Comparison of ENCODE assay signal across 9 cellular contexts in genomic region chr21:14862794-14863720, GRCh38.
DNase-seq lines count a peak whose midpoint lies in the region; ATAC-seq and TF ChIP-seq lines count a peak whose summit lies in the region.
"Had no signal": no experiment of that assay in that cellular context is flagged by ENCODE, and none has a peak within 500 bp of the region (broad histone marks: within the 10 kb centered on the region; RNA-seq: fewer than 3 reads in every experiment).

No MANE protein-coding gene starts in this region.

- TF ChIP-seq EP300 in transverse colon (IDR thresholded peaks at IDR 0.05; ENCODE audit: low read depth): no peak

- DNase-seq in heart right ventricle (no peak), Right ventricle myocardium inferior (ENCODE audit: missing footprints) (no peak), foreskin fibroblast (peak in 1 of 2 donors; percentile 44), transverse colon (no peak), COLO829 (ENCODE audit: low spot score) (no peak)
- DNase-seq: NCI-H1048 had no signal

- intact Hi-C loops in heart right ventricle (cut with DNase I) (loop anchor here in 6 of 10 donors (5.0 to 10.0 kb wide), 8 partner anchors 112 to 732 kb away; partner anchors contain the start of gene NRIP1 (in 2 of the 6)), Right ventricle myocardium inferior (cut with DNase I) (loop anchor here (5.0 to 10.0 kb wide), 2 partner anchors 608 to 729 kb away; no protein-coding TSS in a partner anchor), transverse colon (cut with DNase I; ENCODE audit: low total_unique reads) (loop anchor here (5.0 kb wide), 1 partner anchor 619 kb away; no protein-coding TSS in a partner anchor)

- in situ Hi-C loops in transverse colon (cut with MboI; ENCODE audit: low pct_ligation_motif_present in 1 of 4, low pct_unique_long_range_greater_than_20kb in 1 of 4, low sequenced_read_pairs in 3 of 4): loop anchor here (25.0 kb wide), 2 partner anchors 199 to 624 kb away; partner anchors contain the start of gene NRIP1 (in 1 of the 4)

- H3K9me3 ChIP-seq in heart right ventricle: peaks cover 0 to 6% (median 0%) of the 10 kb centered on the region in 11 donors
- H3K9me3 ChIP-seq in SU-DHL-6 (ENCODE audit: insufficient read depth, low read length): no peaks in the 10 kb centered on the region
- H3K9me3 ChIP-seq in transverse colon: no peaks in the 10 kb centered on the region

- H3K9ac ChIP-seq in SU-DHL-6 (ENCODE audit: low read length): no peak overlapping the region

- TF ChIP-seq POLR2A in transverse colon (IDR thresholded peaks at IDR 0.05): no peak

- ATAC-seq in heart right ventricle (no peak), Right ventricle myocardium inferior (no peak), HG02763 (IDR thresholded peaks at IDR 0.05; ENCODE audit: unreplicated experiment) (no peak), HG02870 (IDR thresholded peaks at IDR 0.05; ENCODE audit: unreplicated experiment) (no peak)

- H3K4me3 ChIP-seq in heart right ventricle (no peak overlapping the region), SU-DHL-6 (ENCODE audit: insufficient read depth, low read length, poor library complexity, severe bottlenecking) (no peak overlapping the region), foreskin fibroblast (ENCODE audit: low read depth in 1 of 2, low read length in 2 of 2) (no peak overlapping the region), transverse colon (no peak overlapping the region)

- no peak overlapping the region for H2AFZ ChIP-seq in SU-DHL-6 (ENCODE audit: low read depth, low read length, severe bottlenecking)

- H3K27me3 ChIP-seq in heart right ventricle (no peaks in the 10 kb centered on the region), SU-DHL-6 (ENCODE audit: low read length) (no peaks in the 10 kb centered on the region), transverse colon (no peaks in the 10 kb centered on the region)

- H4K20me1 ChIP-seq in SU-DHL-6 (ENCODE audit: low read depth, low read length): no peaks in the 10 kb centered on the region

- peak; percentile 10 to 64 (median 54) for TF ChIP-seq CTCF in heart right ventricle (IDR thresholded peaks at IDR 0.05)
- peak; percentile 46 for TF ChIP-seq CTCF in SU-DHL-6 (IDR thresholded peaks at IDR 0.05; ENCODE audit: insufficient read depth, low read length, poor library complexity, severe bottlenecking)
- peak; percentile 44 for TF ChIP-seq CTCF in foreskin fibroblast (IDR thresholded peaks at IDR 0.05; ENCODE audit: low read depth, low read length)
- TF ChIP-seq CTCF in transverse colon (IDR thresholded peaks at IDR 0.05): peak; percentile 45 to 60 (median 50)

- no peak overlapping the region for H3K27ac ChIP-seq in heart right ventricle
- no peak overlapping the region for H3K27ac ChIP-seq in SU-DHL-6 (ENCODE audit: low read depth, low read length)
- H3K27ac ChIP-seq in transverse colon: no peak overlapping the region

- H3K79me2 ChIP-seq in SU-DHL-6 (ENCODE audit: insufficient read depth, low read length): no peaks in the 10 kb centered on the region

- H3K4me2 ChIP-seq in SU-DHL-6 (ENCODE audit: low read depth, low read length, poor library complexity, severe bottlenecking): no peak overlapping the region

- WGBS in heart right ventricle, 2 donors: 47 to 52% methylated on average over 5 of the region's 5 CpGs
- 51 to 54% methylated on average over 5 of the region's 5 CpGs for WGBS in transverse colon (ENCODE audit: low coverage in 1 of 2), 2 donors

- H3F3A ChIP-seq in SU-DHL-6 (ENCODE audit: insufficient read depth): no peaks in the 10 kb centered on the region

- peaks cover 0 to 29% (median 11%) of the 10 kb centered on the region in 9 donors for H3K4me1 ChIP-seq in heart right ventricle
- peaks cover 0 to 34% (median 6%) of the 10 kb centered on the region in 4 donors for H3K4me1 ChIP-seq in transverse colon

- H3K9me2 ChIP-seq in SU-DHL-6 (replicated peaks; ENCODE audit: insufficient read depth, low read length): no peaks in the 10 kb centered on the region

- no peaks in the 10 kb centered on the region for H3K36me3 ChIP-seq in heart right ventricle
- H3K36me3 ChIP-seq in SU-DHL-6 (ENCODE audit: low read length): no peaks in the 10 kb centered on the region
- H3K36me3 ChIP-seq in transverse colon: no peaks in the 10 kb centered on the region
